Comparison of ENCODE assay signal across 11 cellular contexts in the genomic region with DNA sequence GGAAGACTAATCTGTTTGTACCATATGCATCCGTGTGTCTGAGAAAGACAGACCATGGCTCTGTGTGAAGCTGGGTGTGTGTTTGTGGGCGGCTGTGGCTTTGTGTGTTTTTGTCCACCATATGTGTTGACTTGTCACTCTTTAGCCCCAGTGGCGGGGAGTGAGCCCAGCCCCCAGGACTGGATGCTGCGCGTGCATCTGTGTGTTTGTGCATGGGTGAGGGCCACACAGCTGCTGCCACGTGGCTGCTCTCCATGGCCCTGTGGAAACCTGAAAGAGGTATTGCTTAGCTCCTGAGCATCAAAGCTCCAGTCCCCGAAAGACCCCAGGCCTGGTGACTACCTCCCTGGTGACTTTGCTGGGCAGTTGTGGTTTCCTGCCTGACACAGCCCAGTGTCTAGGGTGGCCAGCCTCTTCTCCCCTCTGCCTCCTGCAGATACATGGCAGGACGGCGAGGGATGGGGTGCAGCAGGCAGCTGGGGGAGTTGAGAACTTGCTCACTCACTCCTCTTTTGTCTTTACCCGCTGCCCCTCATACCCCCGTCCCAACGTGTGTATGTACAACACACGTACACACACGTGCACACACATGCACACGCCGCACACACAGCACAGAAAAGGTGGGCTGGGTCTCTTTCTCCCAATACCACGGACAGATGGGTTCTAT. TPM values are rescaled to one million over a fixed set of nuclear protein-coding genes. Genes with fewer than 3 reads are reported as not detected.
DNase-seq lines count a peak whose midpoint lies in the region; ATAC-seq and TF ChIP-seq lines count a peak whose summit lies in the region.
"Had no signal": no experiment of that assay in that cellular context is flagged by ENCODE, and none has a peak within 500 bp of the region (broad histone marks: within the 10 kb centered on the region; RNA-seq: fewer than 3 reads in every experiment).

No MANE protein-coding gene starts in this region.

- H3K9ac ChIP-seq in duodenal mucosa (ENCODE audit: low read depth in 1 of 2, low read length in 2 of 2) = no peak overlapping the region

- TF ChIP-seq POLR2A in vagina (IDR thresholded peaks at IDR 0.05) = no peak

- H3K4me1 ChIP-seq in duodenal mucosa (ENCODE audit: control insufficient read depth in 1 of 2, insufficient read depth in 2 of 2, low read length in 2 of 2) (peaks cover 51 to 60% of the 10 kb centered on the region in 2 donors), vagina (peaks cover 67% of the 10 kb centered on the region)

- no peak overlapping the region for H3K27ac ChIP-seq in duodenal mucosa (ENCODE audit: low read depth, low read length)
- H3K27ac ChIP-seq in vagina = peak overlapping the region; percentile 87

- no peak overlapping the region for H3K27ac Mint-ChIP-seq in stimulated activated naive CD8-positive, alpha-beta T cell treated with anti-CD3 and anti-CD28 coated beads, Interleukin-15, amount 100 ng/mL, for 72 hours
- peak overlapping the region in 1 of 6 donors; percentile 40 for H3K27ac Mint-ChIP-seq in naive B cell
- H3K27ac Mint-ChIP-seq: activated naive CD8-positive, alpha-beta T cell treated with anti-CD3 and anti-CD28 coated beads, Interleukin-2, amount 50 U/mL, for 24 hours; stimulated activated naive CD8-positive, alpha-beta T cell treated with anti-CD3 and anti-CD28 coated beads, Interleukin-15, Interleukin-2, amounts not matched to agents 100 ng/mL and 50 ng/mL, for 24 hours had no signal

- peak overlapping the region; percentile 27 to 53 for H3K4me3 Mint-ChIP-seq in stimulated activated naive CD8-positive, alpha-beta T cell treated with anti-CD3 and anti-CD28 coated beads, Interleukin-15, amount 100 ng/mL, for 72 hours
- H3K4me3 Mint-ChIP-seq in naive B cell = peak overlapping the region in 6 of 8 donors; percentile 16 to 82 (median 64)
- H3K4me3 Mint-ChIP-seq: activated naive CD8-positive, alpha-beta T cell treated with anti-CD3 and anti-CD28 coated beads, Interleukin-2, amount 50 U/mL, for 24 hours had no signal

- no peak for ATAC-seq in stimulated activated naive CD8-positive, alpha-beta T cell treated with anti-CD3 and anti-CD28 coated beads, Interleukin-15, amount 100 ng/mL, for 72 hours
- ATAC-seq in stimulated activated naive CD8-positive, alpha-beta T cell treated with anti-CD3 and anti-CD28 coated beads, Interleukin-15, Interleukin-2, amounts not matched to agents 100 U/mL and 50 U/mL, for 24 hours = no peak
- no peak for ATAC-seq in naive B cell (ENCODE audit: low read depth in 2 of 2)
- ATAC-seq: activated naive CD8-positive, alpha-beta T cell treated with anti-CD3 and anti-CD28 coated beads, Interleukin-2, amount 50 U/mL, for 24 hours had no signal

- peaks cover 0 to 10% of the 10 kb centered on the region in 2 donors for H3K27me3 ChIP-seq in duodenal mucosa (ENCODE audit: control insufficient read depth in 1 of 2, insufficient read depth in 2 of 2, low read length in 2 of 2)
- no peaks in the 10 kb centered on the region for H3K27me3 ChIP-seq in vagina

- DNase-seq in stimulated activated naive CD8-positive, alpha-beta T cell treated with anti-CD3 and anti-CD28 coated beads, Interleukin-15, amount 100 ng/mL, for 72 hours = no peak
- no peak for DNase-seq in stimulated activated naive CD8-positive, alpha-beta T cell treated with anti-CD3 and anti-CD28 coated beads, Interleukin-15, Interleukin-2, amounts not matched to agents 100 U/mL and 50 U/mL, for 24 hours
- DNase-seq in naive B cell (no peak), vagina (ENCODE audit: extremely low spot score in 2 of 2) (no peak), NCI-H510A treated with DMSO at 0.1 percent for 48 hours (lab: John Stamatoyannopoulos, UW) (no peak)
- DNase-seq in stimulated activated CD4-positive, alpha-beta T cell treated with anti-CD3 and anti-CD28 coated beads, Interleukin-12 subunit alpha, Interleukin-12 subunit beta, amount 100 ng/mL, for 4 hours = no peak
- DNase-seq in activated naive CD4-positive, alpha-beta T cell (lab: John Stamatoyannopoulos, UW) = no peak
- DNase-seq: activated naive CD8-positive, alpha-beta T cell treated with anti-CD3 and anti-CD28 coated beads, Interleukin-2, amount 50 U/mL, for 24 hours; T-helper 2 cell had no signal

- intact Hi-C loops in vagina (cut with DNase I) = loop anchor here (5.0 kb wide), 1 partner anchor 34 kb away; no protein-coding TSS in a partner anchor

- peaks cover 76% of the 10 kb centered on the region for H3K27me3 Mint-ChIP-seq in stimulated activated naive CD8-positive, alpha-beta T cell treated with anti-CD3 and anti-CD28 coated beads, Interleukin-15, amount 100 ng/mL, for 72 hours
- peaks cover 34 to 64% (median 61%) of the 10 kb centered on the region in 3 donors for H3K27me3 Mint-ChIP-seq in naive B cell

- peak overlapping the region; percentile 35 to 60 for H3K4me3 ChIP-seq in duodenal mucosa (ENCODE audit: low read depth in 1 of 2, low read length in 2 of 2)
- H3K4me3 ChIP-seq in vagina = peak overlapping the region; percentile 44 to 49

- H3K9me3 ChIP-seq in duodenal mucosa (ENCODE audit: control insufficient read depth in 1 of 2, low read length in 2 of 2) (no peaks in the 10 kb centered on the region), vagina (no peaks in the 10 kb centered on the region)

- peaks cover 13% of the 10 kb centered on the region for H3K4me1 Mint-ChIP-seq in stimulated activated naive CD8-positive, alpha-beta T cell treated with anti-CD3 and anti-CD28 coated beads, Interleukin-15, amount 100 ng/mL, for 72 hours
- peaks cover 0 to 10% (median 8%) of the 10 kb centered on the region in 3 donors for H3K4me1 Mint-ChIP-seq in naive B cell

- no peak for TF ChIP-seq CTCF in vagina (IDR thresholded peaks at IDR 0.05)

- peaks cover 0 to 12% of the 10 kb centered on the region in 2 donors for H3K36me3 ChIP-seq in duodenal mucosa (ENCODE audit: control insufficient read depth in 1 of 2, insufficient read depth in 2 of 2, low read length in 2 of 2)
- peaks cover 0 to 14% of the 10 kb centered on the region in 2 donors for H3K36me3 ChIP-seq in vagina

- no peaks in the 10 kb centered on the region for H3K36me3 Mint-ChIP-seq in naive B cell

- H3K9me3 Mint-ChIP-seq in stimulated activated naive CD8-positive, alpha-beta T cell treated with anti-CD3 and anti-CD28 coated beads, Interleukin-15, amount 100 ng/mL, for 72 hours = no peaks in the 10 kb centered on the region
- H3K9me3 Mint-ChIP-seq in naive B cell = no peaks in the 10 kb centered on the region
- H3K9me3 Mint-ChIP-seq: activated naive CD8-positive, alpha-beta T cell treated with anti-CD3 and anti-CD28 coated beads, Interleukin-2, amount 50 U/mL, for 24 hours; stimulated activated naive CD8-positive, alpha-beta T cell treated with anti-CD3 and anti-CD28 coated beads, Interleukin-15, Interleukin-2, amounts not matched to agents 100 ng/mL and 50 ng/mL, for 24 hours had no signal

RNA-seq across cellular contexts. Expression of gene EPHB3, which starts 6.5 kb away (rescaled TPM):
- not detected for polyA plus RNA-seq in naive B cell (ENCODE audit: low read depth in 6 of 6)
- total RNA-seq in vagina = 17.7 TPM
